ENCODE assay signal across 26 cellular contexts in the genomic region with DNA sequence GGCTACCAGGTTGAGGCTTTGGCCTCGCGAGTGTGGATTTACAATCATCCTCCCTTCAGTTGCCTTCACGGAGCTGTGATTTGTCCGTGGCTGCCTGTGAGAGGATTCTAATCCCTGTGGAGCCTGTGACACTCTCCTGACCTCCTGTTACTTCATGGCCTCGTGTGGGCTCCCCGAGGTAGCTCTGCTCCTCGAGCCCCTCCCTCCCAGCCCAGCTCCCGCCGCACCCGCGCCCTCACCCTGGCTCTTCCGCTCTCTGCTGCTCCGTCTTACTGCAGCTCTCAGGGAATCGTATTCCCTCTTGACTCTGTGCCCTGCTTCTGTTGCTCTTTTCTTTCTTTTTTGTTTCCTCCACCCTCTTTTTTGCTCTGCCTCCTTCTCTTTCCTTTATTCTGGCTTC.
DNase-seq lines count a peak whose midpoint lies in the region; ATAC-seq and TF ChIP-seq lines count a peak whose summit lies in the region.
"Had no signal": no experiment of that assay in that cellular context is flagged by ENCODE, and none has a peak within 500 bp of the region (broad histone marks: within the 10 kb centered on the region; RNA-seq: fewer than 3 reads in every experiment).

No MANE protein-coding gene starts in this region.

- H3K79me2 ChIP-seq in osteoblast (ENCODE audit: insufficient read depth, low read length), result no peaks in the 10 kb centered on the region

- H3K27ac ChIP-seq in gastroesophageal sphincter, result peak overlapping the region in 2 of 4 donors; percentile 4 to 38
- H3K27ac ChIP-seq in osteoblast (ENCODE audit: low read depth, low read length), result no peak overlapping the region
- H3K27ac ChIP-seq: BLaER1 treated with 17β-estradiol and CSF1 and Interleukin-3, amounts not matched to agents 10 nM and 100 nM; HL-60; spleen; suprapubic skin had no signal

- no peak overlapping the region for H3K4me2 ChIP-seq in osteoblast (ENCODE audit: insufficient read depth, low read length)
- H3K4me2 ChIP-seq: BLaER1 treated with 17β-estradiol and CSF1 and Interleukin-3, amounts not matched to agents 10 nM and 100 nM had no signal

- peaks cover 14% of the 10 kb centered on the region for H3K27me3 Mint-ChIP-seq in activated T-helper 17 cell treated with anti-CD3 and anti-CD28 coated beads, Interleukin-2, amount 50 U/mL, for 72 hours
- H3K27me3 Mint-ChIP-seq: activated CD8-positive, alpha-beta memory T cell treated with anti-CD3 and anti-CD28 coated beads, Interleukin-2, amount 10 ng/mL, durations not matched to agents 7 days and 5 days had no signal

- TF ChIP-seq CTCF in gastroesophageal sphincter (IDR thresholded peaks at IDR 0.05) (no peak), osteoblast (IDR thresholded peaks at IDR 0.05; ENCODE audit: extremely low read depth, low read depth, low read length) (no peak)

- H3K4me1 Mint-ChIP-seq in activated T-helper 17 cell treated with anti-CD3 and anti-CD28 coated beads, Interleukin-2, amount 50 U/mL, for 72 hours, result peaks cover 4% of the 10 kb centered on the region
- H3K4me1 Mint-ChIP-seq: activated CD8-positive, alpha-beta memory T cell treated with anti-CD3 and anti-CD28 coated beads, Interleukin-2, amount 10 ng/mL, durations not matched to agents 7 days and 5 days; stimulated activated naive B cell treated with anti-CD40 and anti-IgM and Interleukin-4, amounts not matched to agents 10 μg/mL and 1 μg/mL and 100 μg/mL, for 72 hours had no signal

- 19 to 20% methylated on average over 13 to 14 of the region's 14 CpGs for WGBS in gastroesophageal sphincter (ENCODE audit: low coverage in 1 of 2), 2 donors

- H3K9me3 ChIP-seq in adipocyte (ENCODE audit: control insufficient read depth, low read length) (no peaks in the 10 kb centered on the region), gastroesophageal sphincter (no peaks in the 10 kb centered on the region), osteoblast (ENCODE audit: low read depth, low read length) (no peaks in the 10 kb centered on the region)
- H3K9me3 ChIP-seq: spleen, suprapubic skin had no signal

- no peak for TF ChIP-seq POLR2A in gastroesophageal sphincter (IDR thresholded peaks at IDR 0.05)

- H3K4me3 ChIP-seq in adipocyte (ENCODE audit: low read length), result peak overlapping the region; percentile 16
- H3K4me3 ChIP-seq in gastroesophageal sphincter, result no peak overlapping the region
- H3K4me3 ChIP-seq in osteoblast (ENCODE audit: insufficient read depth, low read length), result no peak overlapping the region
- H3K4me3 ChIP-seq: BLaER1 treated with 17β-estradiol and CSF1 and Interleukin-3, amounts not matched to agents 10 nM and 100 nM; spleen; suprapubic skin had no signal

- DNase-seq in ELF-1 (ENCODE audit: low read depth, low spot score) (peak; percentile 9), adipocyte (ENCODE audit: low read depth) (no peak), osteoblast (ENCODE audit: insufficient read length, low spot score, missing footprints) (no peak), HuH-7 (ENCODE audit: low spot score) (no peak)
- DNase-seq: activated CD4-positive, alpha-beta T cell treated with anti-CD3 and anti-CD28 coated beads, Interleukin-2, amount 50 U/mL, for 1 hour; activated CD8-positive, alpha-beta memory T cell treated with anti-CD3 and anti-CD28 coated beads, Interleukin-2, amount 10 ng/mL, durations not matched to agents 7 days and 5 days; activated naive CD4-positive, alpha-beta T cell treated with anti-CD3 and anti-CD28 coated beads for 36 hours; activated T-cell treated with anti-CD3 and anti-CD28 coated beads, Interleukin-2, amount 50 U/mL, for 72 hours; anterior cingulate cortex; COR-L47; GF-D8; kidney; mammary epithelial cell; NCI-H1092 treated with DMSO at 0.1 percent for 48 hours; NCI-H1930; NCI-H226; spleen; stimulated activated CD4-positive, alpha-beta T cell treated with anti-CD3 and anti-CD28 coated beads, Interleukin-4, amount 100 ng/mL, for 1 hour; stimulated activated naive B cell treated with anti-CD40 and anti-IgM and Interleukin-4, amounts not matched to agents 10 μg/mL and 1 μg/mL and 100 μg/mL, for 72 hours had no signal

- TF ChIP-seq EP300 in gastroesophageal sphincter (IDR thresholded peaks at IDR 0.05), result no peak

- H3K9ac ChIP-seq in adipocyte (ENCODE audit: low read length), result peak overlapping the region; percentile 34
- H3K9ac ChIP-seq: BLaER1 treated with 17β-estradiol and CSF1 and Interleukin-3, amounts not matched to agents 10 nM and 100 nM had no signal

- H3K36me3 ChIP-seq in adipocyte (ENCODE audit: control insufficient read depth, insufficient read depth, low read length, severe bottlenecking) (no peaks in the 10 kb centered on the region), gastroesophageal sphincter (no peaks in the 10 kb centered on the region), osteoblast (ENCODE audit: insufficient read depth, low read length) (no peaks in the 10 kb centered on the region)
- H3K36me3 ChIP-seq: spleen, suprapubic skin had no signal

- H3K27me3 ChIP-seq in adipocyte (replicated peaks; ENCODE audit: control insufficient read depth, insufficient read depth, low read length), result no peaks in the 10 kb centered on the region
- H3K27me3 ChIP-seq in gastroesophageal sphincter, result no peaks in the 10 kb centered on the region
- H3K27me3 ChIP-seq in osteoblast (ENCODE audit: insufficient read depth, low read length), result no peaks in the 10 kb centered on the region
- H3K27me3 ChIP-seq: BLaER1 treated with 17β-estradiol and CSF1 and Interleukin-3, amounts not matched to agents 10 nM and 100 nM; suprapubic skin had no signal

- H3K36me3 Mint-ChIP-seq in activated T-helper 17 cell treated with anti-CD3 and anti-CD28 coated beads, Interleukin-2, amount 50 U/mL, for 72 hours (ENCODE audit: low read depth), result no peaks in the 10 kb centered on the region
- H3K36me3 Mint-ChIP-seq: activated CD8-positive, alpha-beta memory T cell treated with anti-CD3 and anti-CD28 coated beads, Interleukin-2, amount 10 ng/mL, durations not matched to agents 7 days and 5 days; stimulated activated naive B cell treated with anti-CD40 and anti-IgM and Interleukin-4, amounts not matched to agents 10 μg/mL and 1 μg/mL and 100 μg/mL, for 72 hours had no signal

- H3K9me3 Mint-ChIP-seq in activated T-helper 17 cell treated with anti-CD3 and anti-CD28 coated beads, Interleukin-2, amount 50 U/mL, for 72 hours, result no peaks in the 10 kb centered on the region
- H3K9me3 Mint-ChIP-seq: activated naive CD4-positive, alpha-beta T cell treated with anti-CD3 and anti-CD28 coated beads for 36 hours; activated T-cell treated with anti-CD3 and anti-CD28 coated beads, Interleukin-2, amount 50 U/mL, for 72 hours had no signal

- no peaks in the 10 kb centered on the region for H4K20me1 ChIP-seq in osteoblast (ENCODE audit: insufficient read depth, low read length)
- H4K20me1 ChIP-seq: BLaER1 treated with 17β-estradiol and CSF1 and Interleukin-3, amounts not matched to agents 10 nM and 100 nM had no signal

- H2AFZ ChIP-seq in osteoblast (ENCODE audit: low read length), result peak overlapping the region; percentile 23

- ATAC-seq in gastroesophageal sphincter, result peak; percentile 42
- ATAC-seq in activated T-helper 17 cell treated with anti-CD3 and anti-CD28 coated beads, Interleukin-2, amount 50 U/mL, for 72 hours (replicated peaks), result no peak
- ATAC-seq in HG02852 (IDR thresholded peaks at IDR 0.05; ENCODE audit: unreplicated experiment), result no peak
- ATAC-seq in GM18861 (IDR thresholded peaks at IDR 0.05; ENCODE audit: unreplicated experiment), result no peak
- ATAC-seq: activated CD8-positive, alpha-beta memory T cell treated with anti-CD3 and anti-CD28 coated beads, Interleukin-2, amount 10 ng/mL, durations not matched to agents 7 days and 5 days; activated T-cell treated with anti-CD3 and anti-CD28 coated beads, Interleukin-2, amount 50 U/mL, for 72 hours; stimulated activated naive B cell treated with anti-CD40 and anti-IgM and Interleukin-4, amounts not matched to agents 10 μg/mL and 1 μg/mL and 100 μg/mL, for 72 hours had no signal

- no peak overlapping the region for H3K4me3 Mint-ChIP-seq in activated T-helper 17 cell treated with anti-CD3 and anti-CD28 coated beads, Interleukin-2, amount 50 U/mL, for 72 hours
- H3K4me3 Mint-ChIP-seq: activated CD8-positive, alpha-beta memory T cell treated with anti-CD3 and anti-CD28 coated beads, Interleukin-2, amount 10 ng/mL, durations not matched to agents 7 days and 5 days; activated naive CD4-positive, alpha-beta T cell treated with anti-CD3 and anti-CD28 coated beads for 36 hours; activated T-cell treated with anti-CD3 and anti-CD28 coated beads, Interleukin-2, amount 50 U/mL, for 72 hours; stimulated activated naive B cell treated with anti-CD40 and anti-IgM and Interleukin-4, amounts not matched to agents 10 μg/mL and 1 μg/mL and 100 μg/mL, for 72 hours had no signal

- H3K27ac Mint-ChIP-seq in activated T-helper 17 cell treated with anti-CD3 and anti-CD28 coated beads, Interleukin-2, amount 50 U/mL, for 72 hours, result no peak overlapping the region
- H3K27ac Mint-ChIP-seq: activated CD8-positive, alpha-beta memory T cell treated with anti-CD3 and anti-CD28 coated beads, Interleukin-2, amount 10 ng/mL, durations not matched to agents 7 days and 5 days; activated naive CD4-positive, alpha-beta T cell treated with anti-CD3 and anti-CD28 coated beads for 36 hours; activated T-cell treated with anti-CD3 and anti-CD28 coated beads, Interleukin-2, amount 50 U/mL, for 72 hours; stimulated activated naive B cell treated with anti-CD40 and anti-IgM and Interleukin-4, amounts not matched to agents 10 μg/mL and 1 μg/mL and 100 μg/mL, for 72 hours had no signal

- H3K4me1 ChIP-seq in adipocyte (ENCODE audit: control insufficient read depth, insufficient read depth, low read length) (peaks cover 6% of the 10 kb centered on the region), gastroesophageal sphincter (peaks cover 0 to 5% (median 0%) of the 10 kb centered on the region in 3 donors), osteoblast (ENCODE audit: insufficient read depth, low read length) (peaks cover under 1% of the 10 kb centered on the region)
- H3K4me1 ChIP-seq: spleen, suprapubic skin had no signal
